In genomic region chr1:111733996-111734369, GRCh38 we compare ENCODE assay signal across 2 cellular contexts.
TF ChIP-seq lines count a peak whose summit lies in the region.

No MANE protein-coding gene starts in this region.

TF ChIP-seq in IMR-90, 13 proteins besides CTCF, POLR2A, EP300 and RAD21 (continued from another document):
- TF ChIP-seq, protein P1, sequence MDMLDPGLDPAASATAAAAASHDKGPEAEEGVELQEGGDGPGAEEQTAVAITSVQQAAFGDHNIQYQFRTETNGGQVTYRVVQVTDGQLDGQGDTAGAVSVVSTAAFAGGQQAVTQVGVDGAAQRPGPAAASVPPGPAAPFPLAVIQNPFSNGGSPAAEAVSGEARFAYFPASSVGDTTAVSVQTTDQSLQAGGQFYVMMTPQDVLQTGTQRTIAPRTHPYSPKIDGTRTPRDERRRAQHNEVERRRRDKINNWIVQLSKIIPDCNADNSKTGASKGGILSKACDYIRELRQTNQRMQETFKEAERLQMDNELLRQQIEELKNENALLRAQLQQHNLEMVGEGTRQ (IDR thresholded peaks at IDR 0.05; ENCODE audit: low read depth, low read length) = no peak
TF ChIP-seq in IMR-90: peak in this region for 0.

TF ChIP-seq in liver, 16 proteins besides CTCF, POLR2A, EP300 and RAD21 (continued from another document):
- TF ChIP-seq ZBTB33 (IDR thresholded peaks at IDR 0.05) (no peak), RXRA (IDR thresholded peaks at IDR 0.05) (no peak), TAF1 (conservative IDR thresholded peaks at IDR 0.05) (no peak), GABPA (IDR thresholded peaks at IDR 0.05 in 1 of 2, conservative IDR thresholded peaks at IDR 0.05 in 1 of 2) (no peak), NR2F2 (IDR thresholded peaks at IDR 0.05) (no peak), EGR1 (IDR thresholded peaks at IDR 0.05; ENCODE audit: low read depth in 2 of 2) (no peak), JUND (IDR thresholded peaks at IDR 0.05) (no peak), FOXA2 (IDR thresholded peaks at IDR 0.05) (no peak)
- TF ChIP-seq, protein P2, sequence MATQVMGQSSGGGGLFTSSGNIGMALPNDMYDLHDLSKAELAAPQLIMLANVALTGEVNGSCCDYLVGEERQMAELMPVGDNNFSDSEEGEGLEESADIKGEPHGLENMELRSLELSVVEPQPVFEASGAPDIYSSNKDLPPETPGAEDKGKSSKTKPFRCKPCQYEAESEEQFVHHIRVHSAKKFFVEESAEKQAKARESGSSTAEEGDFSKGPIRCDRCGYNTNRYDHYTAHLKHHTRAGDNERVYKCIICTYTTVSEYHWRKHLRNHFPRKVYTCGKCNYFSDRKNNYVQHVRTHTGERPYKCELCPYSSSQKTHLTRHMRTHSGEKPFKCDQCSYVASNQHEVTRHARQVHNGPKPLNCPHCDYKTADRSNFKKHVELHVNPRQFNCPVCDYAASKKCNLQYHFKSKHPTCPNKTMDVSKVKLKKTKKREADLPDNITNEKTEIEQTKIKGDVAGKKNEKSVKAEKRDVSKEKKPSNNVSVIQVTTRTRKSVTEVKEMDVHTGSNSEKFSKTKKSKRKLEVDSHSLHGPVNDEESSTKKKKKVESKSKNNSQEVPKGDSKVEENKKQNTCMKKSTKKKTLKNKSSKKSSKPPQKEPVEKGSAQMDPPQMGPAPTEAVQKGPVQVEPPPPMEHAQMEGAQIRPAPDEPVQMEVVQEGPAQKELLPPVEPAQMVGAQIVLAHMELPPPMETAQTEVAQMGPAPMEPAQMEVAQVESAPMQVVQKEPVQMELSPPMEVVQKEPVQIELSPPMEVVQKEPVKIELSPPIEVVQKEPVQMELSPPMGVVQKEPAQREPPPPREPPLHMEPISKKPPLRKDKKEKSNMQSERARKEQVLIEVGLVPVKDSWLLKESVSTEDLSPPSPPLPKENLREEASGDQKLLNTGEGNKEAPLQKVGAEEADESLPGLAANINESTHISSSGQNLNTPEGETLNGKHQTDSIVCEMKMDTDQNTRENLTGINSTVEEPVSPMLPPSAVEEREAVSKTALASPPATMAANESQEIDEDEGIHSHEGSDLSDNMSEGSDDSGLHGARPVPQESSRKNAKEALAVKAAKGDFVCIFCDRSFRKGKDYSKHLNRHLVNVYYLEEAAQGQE (IDR thresholded peaks at IDR 0.05) = no peak
- TF ChIP-seq, protein P3, sequence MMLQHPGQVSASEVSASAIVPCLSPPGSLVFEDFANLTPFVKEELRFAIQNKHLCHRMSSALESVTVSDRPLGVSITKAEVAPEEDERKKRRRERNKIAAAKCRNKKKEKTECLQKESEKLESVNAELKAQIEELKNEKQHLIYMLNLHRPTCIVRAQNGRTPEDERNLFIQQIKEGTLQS (IDR thresholded peaks at IDR 0.05) = no peak
- TF ChIP-seq, protein P4, sequence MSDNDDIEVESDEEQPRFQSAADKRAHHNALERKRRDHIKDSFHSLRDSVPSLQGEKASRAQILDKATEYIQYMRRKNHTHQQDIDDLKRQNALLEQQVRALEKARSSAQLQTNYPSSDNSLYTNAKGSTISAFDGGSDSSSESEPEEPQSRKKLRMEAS (IDR thresholded peaks at IDR 0.05) = no peak
